In genomic region chr13:87384099-87384498, GRCh38 we compare ENCODE assay signal across 1 cellular context.
TF ChIP-seq lines count a peak whose summit lies in the region.

No MANE protein-coding gene starts in this region.

TF ChIP-seq in HEK293, 187 proteins besides CTCF, POLR2A, EP300 and RAD21 (continued from another document):
- TF ChIP-seq ZNF596 (tag by site-specific recombination; IDR thresholded peaks at IDR 0.05) (no peak), ZNF530 (tag by site-specific recombination; IDR thresholded peaks at IDR 0.05; ENCODE audit: low read depth) (no peak), OSR2 (tag by site-specific recombination; IDR thresholded peaks at IDR 0.05) (no peak), ZIC2 (tag by site-specific recombination; IDR thresholded peaks at IDR 0.05) (no peak), ZNF513 (tag by site-specific recombination; IDR thresholded peaks at IDR 0.05) (no peak), RBAK (tag by site-specific recombination; IDR thresholded peaks at IDR 0.05) (no peak), ZNF792 (tag by site-specific recombination; IDR thresholded peaks at IDR 0.05) (no peak), ZNF623 (tag by site-specific recombination; IDR thresholded peaks at IDR 0.05) (peak; percentile 38; the same call in 1 of the 2 replicates), ZNF645 (tag by site-specific recombination; IDR thresholded peaks at IDR 0.05) (no peak), ZNF302 (tag by site-specific recombination; IDR thresholded peaks at IDR 0.05; ENCODE audit: low read depth) (no peak)
